Comparison of ENCODE assay signal across 8 cellular contexts in genomic region chr1:7770939-7771672, GRCh38. TPM values are rescaled to one million over a fixed set of nuclear protein-coding genes. Genes with fewer than 3 reads are reported as not detected.
A peak's percentile ranks its signal among the peaks of the same experiment; 100 is the strongest.
DNase-seq lines count a peak whose midpoint lies in the region; ATAC-seq, FAIRE-seq and TF ChIP-seq lines count a peak whose summit lies in the region.

Gene VAMP3 (plus strand): TSS chr1:7771296. CDS start chr1:7771384, 88 bp downstream.

- ATAC-seq in CD8-positive, alpha-beta T cell = peak; percentile 96
- peak; percentile 78 for ATAC-seq in GM19452 (IDR thresholded peaks at IDR 0.05; ENCODE audit: unreplicated experiment)
- peak; percentile 89 to 95 for ATAC-seq in naive thymus-derived CD8-positive, alpha-beta T cell
- ATAC-seq in stimulated activated naive B cell treated with anti-CD40 and anti-IgM and Interleukin-4, amounts not matched to agents 10 μg/mL and 1 μg/mL and 100 μg/mL, for 72 hours (replicated peaks) = peak; percentile 92 to 94

- peaks cover 33% of the 10 kb centered on the region for H3K36me3 Mint-ChIP-seq in CD8-positive, alpha-beta T cell
- H3K36me3 Mint-ChIP-seq in naive thymus-derived CD8-positive, alpha-beta T cell = peaks cover 0 to 29% (median 0%) of the 10 kb centered on the region in 3 donors
- H3K36me3 Mint-ChIP-seq in stimulated activated naive B cell treated with anti-CD40 and anti-IgM and Interleukin-4, amounts not matched to agents 10 μg/mL and 1 μg/mL and 100 μg/mL, for 72 hours = peaks cover 11 to 14% of the 10 kb centered on the region in 2 donors

- peak; percentile 71 to 92 (median 87) for DNase-seq in CD8-positive, alpha-beta T cell
- DNase-seq in HT1080 (ENCODE audit: low read depth) (peak; percentile 51), RCC 7860 (ENCODE audit: low spot score) (peak; percentile 58), activated T-helper 1 cell treated with Interleukin-2 at 50 U/mL for 16 hours (ENCODE audit: low read depth) (peak; percentile 80), fibroblast of gingiva (ENCODE audit: low read depth) (peak; percentile 83)
- peak; percentile 69 to 91 (median 81) for DNase-seq in naive thymus-derived CD8-positive, alpha-beta T cell
- peak; percentile 79 for DNase-seq in stimulated activated naive B cell treated with anti-CD40 and anti-IgM and Interleukin-4, amounts not matched to agents 10 μg/mL and 1 μg/mL and 100 μg/mL, for 72 hours

- peak within 1 kb of the TSS; percentile 88 for H3K4me3 Mint-ChIP-seq in CD8-positive, alpha-beta T cell
- H3K4me3 Mint-ChIP-seq in naive thymus-derived CD8-positive, alpha-beta T cell = peak within 1 kb of the TSS; percentile 81 to 94 (median 89)
- H3K4me3 Mint-ChIP-seq in stimulated activated naive B cell treated with anti-CD40 and anti-IgM and Interleukin-4, amounts not matched to agents 10 μg/mL and 1 μg/mL and 100 μg/mL, for 72 hours = peak within 1 kb of the TSS; percentile 90 to 92

- peak within 1 kb of the TSS; percentile 74 for H3K27ac ChIP-seq in CD8-positive, alpha-beta T cell (ENCODE audit: low read depth, low read length)

- peak within 1 kb of the TSS; percentile 68 for H3K4me3 ChIP-seq in CD8-positive, alpha-beta T cell (ENCODE audit: low read depth, low read length)

- H3K4me1 Mint-ChIP-seq in CD8-positive, alpha-beta T cell (ENCODE audit: low read depth) = peaks cover 42% of the 10 kb centered on the region
- H3K4me1 Mint-ChIP-seq in naive thymus-derived CD8-positive, alpha-beta T cell = peaks cover 15 to 49% (median 40%) of the 10 kb centered on the region in 4 donors
- H3K4me1 Mint-ChIP-seq in stimulated activated naive B cell treated with anti-CD40 and anti-IgM and Interleukin-4, amounts not matched to agents 10 μg/mL and 1 μg/mL and 100 μg/mL, for 72 hours = peaks cover 14 to 17% of the 10 kb centered on the region in 2 donors

- H3K36me3 ChIP-seq in CD8-positive, alpha-beta T cell (ENCODE audit: insufficient read depth, low read length) = no peaks in the 10 kb centered on the region

- no peaks in the 10 kb centered on the region for H3K9me3 Mint-ChIP-seq in CD8-positive, alpha-beta T cell
- H3K9me3 Mint-ChIP-seq in naive thymus-derived CD8-positive, alpha-beta T cell = no peaks in the 10 kb centered on the region
- no peaks in the 10 kb centered on the region for H3K9me3 Mint-ChIP-seq in stimulated activated naive B cell treated with anti-CD40 and anti-IgM and Interleukin-4, amounts not matched to agents 10 μg/mL and 1 μg/mL and 100 μg/mL, for 72 hours

- no peaks in the 10 kb centered on the region for H3K9me3 ChIP-seq in CD8-positive, alpha-beta T cell (ENCODE audit: low read length)

- peaks cover 5% of the 10 kb centered on the region for H3K27me3 Mint-ChIP-seq in CD8-positive, alpha-beta T cell (ENCODE audit: low read depth)
- H3K27me3 Mint-ChIP-seq in naive thymus-derived CD8-positive, alpha-beta T cell = peaks cover 4 to 9% (median 4%) of the 10 kb centered on the region in 5 donors
- H3K27me3 Mint-ChIP-seq in stimulated activated naive B cell treated with anti-CD40 and anti-IgM and Interleukin-4, amounts not matched to agents 10 μg/mL and 1 μg/mL and 100 μg/mL, for 72 hours = peaks cover 0 to 5% of the 10 kb centered on the region in 2 donors

- intact Hi-C loops in CD8-positive, alpha-beta T cell (cut with DNase I, micrococcal nuclease) = loop anchor here (1.0 kb wide), 2 partner anchors 12 to 67 kb away; no protein-coding TSS in a partner anchor

- peak within 1 kb of the TSS; percentile 91 for H3K27ac Mint-ChIP-seq in CD8-positive, alpha-beta T cell
- peak within 1 kb of the TSS; percentile 26 to 92 (median 86) for H3K27ac Mint-ChIP-seq in naive thymus-derived CD8-positive, alpha-beta T cell
- H3K27ac Mint-ChIP-seq in stimulated activated naive B cell treated with anti-CD40 and anti-IgM and Interleukin-4, amounts not matched to agents 10 μg/mL and 1 μg/mL and 100 μg/mL, for 72 hours = peak within 1 kb of the TSS; percentile 95

- POLR2A ChIA-PET in CD8-positive, alpha-beta T cell (lab: Charles Lee) = interaction anchor here (1.1 kb wide), 1 partner anchor 12 kb away, joined by 4 read pairs; no protein-coding TSS in a partner anchor
- POLR2A ChIA-PET in naive thymus-derived CD8-positive, alpha-beta T cell (lab: Charles Lee) = interaction anchor here (1.0 to 1.5 kb wide), 4 partner anchors 11 to 91 kb away, joined by 3 to 7 read pairs (median 5); partner anchors contain the start of gene PER3

- no peak for FAIRE-seq in RCC 7860 (lab: Jason Lieb, UNC)

- no peaks in the 10 kb centered on the region for H3K27me3 ChIP-seq in CD8-positive, alpha-beta T cell (ENCODE audit: insufficient read depth, low read length)

- TF ChIP-seq CTCF in CD8-positive, alpha-beta T cell (IDR thresholded peaks at IDR 0.05) = no peak

- CTCF ChIA-PET in CD8-positive, alpha-beta T cell (lab: Charles Lee) = interaction anchor here (0.5 to 1.8 kb wide), 3 partner anchors 12 to 104 kb away, joined by 3 to 7 read pairs (median 6); no protein-coding TSS in a partner anchor

- H3K4me1 ChIP-seq in CD8-positive, alpha-beta T cell (ENCODE audit: insufficient read depth, low read length) = peaks cover 9% of the 10 kb centered on the region

RNA-seq across cellular contexts. Expression of gene VAMP3, which starts in this region (rescaled TPM):
- 10 to 100 TPM; 76.2 to 88.1 TPM for total RNA-seq in CD8-positive, alpha-beta T cell
- 66.6 and 81.3 TPM in 2 replicates for total RNA-seq in HT1080 (2014; rRNA removed; shearing (Covaris generic))
- polyA plus RNA-seq in HT1080 (2015; cell fraction: cytosol; rRNA removed) = 110 and 144 TPM in 2 replicates
- 59.0 and 77.6 TPM in 2 replicates for polyA plus RNA-seq in HT1080 (2015; cell fraction: nucleus; rRNA removed)
- 10 to 100 TPM; 52.2 to 53.7 TPM for total RNA-seq in naive thymus-derived CD8-positive, alpha-beta T cell
- polyA plus RNA-seq in naive thymus-derived CD8-positive, alpha-beta T cell = 10 to 100 TPM; 30.4 to 32.4 (median 31.3) TPM

Comparison
In these comparisons a context has a peak if more than half of its experiments do, and no peak if none do; other contexts are left out.
1. Peak in every context shown above with its lines: DNase-seq, ATAC-seq, H3K4me3 ChIP-seq and H3K27ac ChIP-seq.